ENCODE assay signal across 8 cellular contexts in genomic region chr6:4581468-4582420, GRCh38.
DNase-seq lines count a peak whose midpoint lies in the region; TF ChIP-seq lines count a peak whose summit lies in the region.
"Had no signal": no experiment of that assay in that cellular context is flagged by ENCODE, and none has a peak within 500 bp of the region (broad histone marks: within the 10 kb centered on the region; RNA-seq: fewer than 3 reads in every experiment).

No MANE protein-coding gene starts in this region.

- H2AFZ ChIP-seq in mammary epithelial cell (ENCODE audit: low read depth, low read length) (peak overlapping the region; percentile 60), Karpas-422 (ENCODE audit: low read length) (no peak overlapping the region)

- H3K79me2 ChIP-seq in mammary epithelial cell (ENCODE audit: insufficient read depth, low read length), result no peaks in the 10 kb centered on the region
- H3K79me2 ChIP-seq in Karpas-422 (ENCODE audit: low read length), result no peaks in the 10 kb centered on the region

- TF ChIP-seq CTCF in mammary epithelial cell (conservative IDR thresholded peaks at IDR 0.05 in 1 of 2, IDR thresholded peaks at IDR 0.05 in 1 of 2; ENCODE audit: extremely low read depth in 1 of 2, insufficient read depth in 1 of 2, low read depth in 1 of 2, low read length in 2 of 2), result no peak
- no peak for TF ChIP-seq CTCF in tibial artery (IDR thresholded peaks at IDR 0.05)

- no peaks in the 10 kb centered on the region for H3K9me2 ChIP-seq in Karpas-422 (replicated peaks; ENCODE audit: insufficient read depth, low read length)

- WGBS in mammary epithelial cell (ENCODE audit: low coverage, missing lambda C conversion rate), result 56% methylated on average over 7 of the region's 7 CpGs

- in situ Hi-C loops in mammary epithelial cell (cut with MboI; ENCODE audit: low sequenced_read_pairs in 2 of 2), result no loop called here
- in situ Hi-C loops in KBM-7 (cut with MboI; ENCODE audit: low pct_unique_long_range_greater_than_20kb, low sequenced_read_pairs), result no loop called here

- BruUV-seq in mammary epithelial cell (replicated peaks; lab: Mats Ljungman, UMichigan), result no TSS peak

- H3K27ac ChIP-seq in mammary epithelial cell (ENCODE audit: insufficient read depth, low read depth, low read length), result no peak overlapping the region
- H3K27ac ChIP-seq in tibial artery, result peak overlapping the region; percentile 14 to 51
- H3K27ac ChIP-seq in Karpas-422 (ENCODE audit: low read length), result no peak overlapping the region

- H3K36me3 ChIP-seq in mammary epithelial cell (ENCODE audit: insufficient read depth, low read length) (no peaks in the 10 kb centered on the region), tibial artery (no peaks in the 10 kb centered on the region), Karpas-422 (ENCODE audit: insufficient read depth, low read length) (no peaks in the 10 kb centered on the region)

- peak; percentile 83 for DNase-seq in HT1080 (ENCODE audit: low read depth)
- DNase-seq in mammary epithelial cell, result no peak
- DNase-seq in iris pigment epithelial cell (ENCODE audit: low read depth), result peak; percentile 89
- DNase-seq in tibial artery, result no peak
- no peak for DNase-seq in KBM-7
- no peak for DNase-seq in HEK293T (ENCODE audit: extremely low spot score)
- DNase-seq in Karpas-422, result no peak
- DNase-seq: NCI-H69 had no signal

- H3K4me3 ChIP-seq in mammary epithelial cell (replicated peaks in 1 of 3; ENCODE audit: insufficient read depth in 1 of 3, low read depth in 2 of 3, low read length in 3 of 3), result no peak overlapping the region
- H3K4me3 ChIP-seq in tibial artery, result no peak overlapping the region
- H3K4me3 ChIP-seq in Karpas-422 (ENCODE audit: low read length), result no peak overlapping the region

- H3K27me3 ChIP-seq in mammary epithelial cell (ENCODE audit: insufficient read depth, low read length) (no peaks in the 10 kb centered on the region), tibial artery (no peaks in the 10 kb centered on the region), Karpas-422 (ENCODE audit: low read length) (0 out of 2 replicates have a peak, but pooled peaks cover 2% of the 10 kb centered on the region)

- H3K9ac ChIP-seq in mammary epithelial cell (ENCODE audit: insufficient read depth, low read length) (no peak overlapping the region), Karpas-422 (ENCODE audit: low read length) (no peak overlapping the region)

- POLR2A ChIA-PET in HEK293T (lab: Yijun Ruan, JAX), result no interaction called here

- H3K9me3 ChIP-seq in mammary epithelial cell (replicated peaks; ENCODE audit: insufficient read depth, low read length), result no peaks in the 10 kb centered on the region
- peaks cover 0 to 7% (median 0%) of the 10 kb centered on the region in 3 donors for H3K9me3 ChIP-seq in tibial artery
- H3K9me3 ChIP-seq in Karpas-422 (ENCODE audit: low read length), result no peaks in the 10 kb centered on the region

- intact Hi-C loops in mammary epithelial cell (cut with micrococcal nuclease), result no loop called here
- intact Hi-C loops in tibial artery (cut with DNase I; ENCODE audit: low total_unique reads), result no loop called here

- dilution Hi-C loops in mammary epithelial cell (cut with HindIII; ENCODE audit: low sequenced_read_pairs), result no loop called here

- CTCF ChIA-PET in mammary epithelial cell (lab: Charles Lee; ENCODE audit: low non-redundant PET), result no interaction called here
- CTCF ChIA-PET in HEK293T (lab: Yijun Ruan, JAX), result interaction anchor here (0.7 kb wide), 1 partner anchor 18 kb away, joined by 3 read pairs; no protein-coding TSS in a partner anchor

- H3K4me2 ChIP-seq in mammary epithelial cell (ENCODE audit: insufficient read depth, low read depth, low read length), result peak overlapping the region; percentile 4
- no peak overlapping the region for H3K4me2 ChIP-seq in Karpas-422 (ENCODE audit: low read depth, low read length, poor library complexity, severe bottlenecking)

- H3K4me1 ChIP-seq in mammary epithelial cell (ENCODE audit: insufficient read depth, low read length), result peaks cover 20% of the 10 kb centered on the region
- peaks cover 0 to 47% (median 18%) of the 10 kb centered on the region in 4 donors for H3K4me1 ChIP-seq in tibial artery
- H3K4me1 ChIP-seq in Karpas-422 (ENCODE audit: low read length), result no peaks in the 10 kb centered on the region

- H4K20me1 ChIP-seq in mammary epithelial cell (ENCODE audit: insufficient read depth, low read length) (no peaks in the 10 kb centered on the region), Karpas-422 (ENCODE audit: insufficient read depth, low read depth, low read length) (no peaks in the 10 kb centered on the region)

TF ChIP-seq in HEK293T, 16 proteins besides CTCF, POLR2A, EP300 and RAD21:
- TF ChIP-seq BHLHE40 (IDR thresholded peaks at IDR 0.05; ENCODE audit: borderline replicate concordance), result no peak
- TF ChIP-seq TARDBP (IDR thresholded peaks at IDR 0.05), result no peak
- TF ChIP-seq PKNOX1 (IDR thresholded peaks at IDR 0.05), result no peak
- no peak for TF ChIP-seq LEF1 (IDR thresholded peaks at IDR 0.05; ENCODE audit: borderline replicate concordance)
- TF ChIP-seq ZNF384 (IDR thresholded peaks at IDR 0.05), result no peak
- TF ChIP-seq L3MBTL2 (conservative IDR thresholded peaks at IDR 0.05), result no peak
- TF ChIP-seq ARNT (IDR thresholded peaks at IDR 0.05), result no peak
- TF ChIP-seq CTBP1 (IDR thresholded peaks at IDR 0.05; ENCODE audit: borderline replicate concordance), result no peak

Comparison
In these comparisons a context has a peak if more than half of its experiments do, and no peak if none do; other contexts are left out.
1. DNase-seq: peak in HT1080 (single experiment) and iris pigment epithelial cell (single experiment); none in mammary epithelial cell (single experiment), tibial artery (0 of 2), KBM-7 (single experiment), HEK293T (single experiment) and Karpas-422 (single experiment).
2. H3K27ac ChIP-seq: peak in tibial artery (2 of 2); none in mammary epithelial cell (single experiment) and Karpas-422 (single experiment).